19 cellular contexts compared by ENCODE assay signal in the genomic region with DNA sequence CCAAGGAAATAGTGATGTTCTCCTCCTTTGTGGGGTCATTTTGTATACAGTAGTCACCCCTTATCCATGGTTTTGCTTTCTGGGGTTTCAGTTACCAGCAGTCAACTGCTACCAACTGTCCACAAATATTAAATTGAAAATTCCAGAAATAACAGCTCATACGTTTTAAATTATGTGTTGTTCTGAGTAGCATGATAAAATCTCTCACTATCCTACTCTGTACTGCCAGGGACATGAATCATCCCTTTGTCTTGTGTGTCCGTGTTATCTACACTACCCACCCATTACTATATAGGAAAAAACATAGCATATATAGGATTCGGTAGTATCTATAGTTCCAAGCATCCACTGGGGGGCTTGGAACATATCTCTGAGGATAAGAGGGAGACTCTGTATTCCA.
A peak's percentile ranks its signal among the peaks of the same experiment; 100 is the strongest.
DNase-seq lines count a peak whose midpoint lies in the region; ATAC-seq, FAIRE-seq and TF ChIP-seq lines count a peak whose summit lies in the region.
"Had no signal": no experiment of that assay in that cellular context is flagged by ENCODE, and none has a peak within 500 bp of the region (broad histone marks: within the 10 kb centered on the region; RNA-seq: fewer than 3 reads in every experiment).

No MANE protein-coding gene starts in this region.

- no peaks in the 10 kb centered on the region for H3K36me3 Mint-ChIP-seq in MCF 10A (ENCODE audit: insufficient read depth, unreplicated experiment)
- H3K36me3 Mint-ChIP-seq: CD8-positive, alpha-beta memory T cell had no signal

- CTCF ChIA-PET in MCF 10A (lab: Yijun Ruan, JAX): interaction anchor here (0.7 kb wide), 1 partner anchor 10 kb away, joined by 3 read pairs; no protein-coding TSS in a partner anchor

- no peak overlapping the region for H3K9ac ChIP-seq in adipocyte (ENCODE audit: low read length)
- H3K9ac ChIP-seq: BLaER1 had no signal

- POLR2A ChIA-PET in MCF 10A (lab: Yijun Ruan, JAX): interaction anchor here (1.1 to 1.4 kb wide), 2 partner anchors 11 to 17 kb away, joined by 3 read pairs; no protein-coding TSS in a partner anchor

- peaks cover 7% of the 10 kb centered on the region for H3K9me3 Mint-ChIP-seq in MCF 10A (ENCODE audit: unreplicated experiment)

- no peak overlapping the region for H3K4me3 ChIP-seq in breast epithelium
- no peak overlapping the region for H3K4me3 ChIP-seq in adipocyte (ENCODE audit: low read length)
- H3K4me3 ChIP-seq: BLaER1, K562 had no signal

- no peaks in the 10 kb centered on the region for H3K27me3 ChIP-seq in breast epithelium
- no peaks in the 10 kb centered on the region for H3K27me3 ChIP-seq in adipocyte (replicated peaks; ENCODE audit: control insufficient read depth, insufficient read depth, low read length)
- H3K27me3 ChIP-seq: BLaER1 had no signal

- no peak for TF ChIP-seq POLR2A in breast epithelium (IDR thresholded peaks at IDR 0.05)

- no peak for TF ChIP-seq CTCF in MCF 10A (IDR thresholded peaks at IDR 0.05; ENCODE audit: unreplicated experiment)
- no peak for TF ChIP-seq CTCF in breast epithelium (IDR thresholded peaks at IDR 0.05)

- H3K4me1 ChIP-seq in breast epithelium (no peaks in the 10 kb centered on the region), adipocyte (ENCODE audit: control insufficient read depth, insufficient read depth, low read length) (no peaks in the 10 kb centered on the region)
- H3K4me1 ChIP-seq: Caco-2 had no signal

- DNase-seq in MCF 10A (ENCODE audit: unreplicated experiment) (no peak), breast epithelium (ENCODE audit: low spot score in 2 of 2) (no peak), adipocyte (ENCODE audit: low read depth) (peak; percentile 57), fibroblast of peridontal ligament (ENCODE audit: extremely low read depth) (peak; percentile 2), NCI-H526 treated with DMSO at 0.1 percent for 48 hours (lab: John Stamatoyannopoulos, UW) (no peak), HTR-8/SVneo (ENCODE audit: insufficient read length, low spot score) (no peak), NK-92 (lab: John Stamatoyannopoulos, UW; ENCODE audit: unreplicated experiment) (no peak)
- DNase-seq: AML-193; Caco-2; CD8-positive, alpha-beta memory T cell; DND-41; GDM1 had no signal

- no peaks in the 10 kb centered on the region for H3K27me3 Mint-ChIP-seq in MCF 10A (ENCODE audit: insufficient read depth, unreplicated experiment)
- H3K27me3 Mint-ChIP-seq: CD8-positive, alpha-beta memory T cell had no signal

- H3K27ac Mint-ChIP-seq in MCF 10A (ENCODE audit: low read depth, unreplicated experiment): peak overlapping the region; percentile 47
- H3K27ac Mint-ChIP-seq: CD8-positive, alpha-beta memory T cell had no signal

- no TSS peak for BruUV-seq in MCF 10A (replicated peaks; lab: Mats Ljungman, UMichigan)

- H3K36me3 ChIP-seq in breast epithelium (no peaks in the 10 kb centered on the region), adipocyte (ENCODE audit: control insufficient read depth, insufficient read depth, low read length, severe bottlenecking) (no peaks in the 10 kb centered on the region)
- H3K36me3 ChIP-seq: BLaER1 had no signal

- peaks cover 6% of the 10 kb centered on the region for H3K4me1 Mint-ChIP-seq in MCF 10A (ENCODE audit: insufficient read depth, unreplicated experiment)
- H3K4me1 Mint-ChIP-seq: CD8-positive, alpha-beta memory T cell had no signal

- FAIRE-seq in HTR-8/SVneo (lab: Jason Lieb, UNC): no peak
- FAIRE-seq: H54, K562 had no signal

- H3K4me3 Mint-ChIP-seq in MCF 10A (ENCODE audit: unreplicated experiment): no peak overlapping the region
- H3K4me3 Mint-ChIP-seq: CD8-positive, alpha-beta memory T cell had no signal

- ATAC-seq in HG02938 (IDR thresholded peaks at IDR 0.05; ENCODE audit: unreplicated experiment): no peak
- ATAC-seq: HCT116, K562 had no signal

- intact Hi-C loops in MCF 10A (cut with micrococcal nuclease) (no loop called here), breast epithelium (cut with DNase I; ENCODE audit: low total_unique reads) (no loop called here)

- no peaks in the 10 kb centered on the region for H3K9me3 ChIP-seq in breast epithelium
- no peaks in the 10 kb centered on the region for H3K9me3 ChIP-seq in adipocyte (ENCODE audit: control insufficient read depth, low read length)
- H3K9me3 ChIP-seq: BLaER1, Caco-2 had no signal

- no peak overlapping the region for H3K27ac ChIP-seq in breast epithelium
- H3K27ac ChIP-seq: 22Rv1, BLaER1, HL-60 had no signal

Comparison
In these comparisons a context has a peak if more than half of its experiments do, and no peak if none do; other contexts are left out.
1. DNase-seq: peak in adipocyte (single experiment) and fibroblast of peridontal ligament (single experiment); none in MCF 10A (single experiment), breast epithelium (0 of 2), NCI-H526 treated with DMSO at 0.1 percent for 48 hours (single experiment), HTR-8/SVneo (single experiment) and NK-92 (single experiment).